ENCODE assay signal across 8 cellular contexts in the genomic region with DNA sequence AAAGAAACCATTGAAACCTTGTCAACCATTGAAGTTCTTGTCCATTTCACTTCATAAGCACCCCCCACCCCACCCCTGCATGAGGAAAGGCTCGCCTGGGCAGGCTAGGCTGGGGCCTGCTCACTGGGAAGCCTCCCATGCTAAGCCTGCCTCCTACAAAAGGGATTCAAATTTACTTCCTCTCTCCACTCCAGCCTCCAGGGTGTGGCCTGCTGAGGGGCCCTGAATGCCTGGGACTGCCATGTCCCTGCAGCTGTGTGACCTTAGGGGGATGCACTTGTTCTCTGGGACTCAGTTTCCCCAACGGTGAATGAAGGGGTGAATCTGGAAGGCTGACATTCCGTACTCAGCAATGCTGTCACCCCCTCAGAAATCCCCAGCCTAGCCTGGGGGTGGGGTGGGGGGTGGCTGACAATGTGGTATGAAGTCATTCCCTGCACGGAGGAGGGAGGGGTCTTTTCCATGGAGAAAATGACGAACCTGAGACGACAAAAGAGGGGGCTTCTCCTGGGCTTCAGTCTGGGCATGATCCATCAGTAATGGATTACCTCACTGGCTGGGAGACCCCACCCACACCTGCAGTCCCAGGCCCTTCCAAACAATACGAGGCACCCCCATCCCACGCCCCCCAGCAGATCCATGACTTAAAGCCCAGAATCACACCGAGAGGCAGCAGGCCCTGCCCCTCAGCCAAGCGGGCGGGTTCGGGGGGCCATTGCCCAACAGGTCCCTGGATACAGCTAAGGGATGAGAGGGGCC. TPM values are rescaled to one million over a fixed set of nuclear protein-coding genes. Genes with fewer than 3 reads are reported as not detected.
DNase-seq lines count a peak whose midpoint lies in the region; ATAC-seq lines count a peak whose summit lies in the region.

No MANE protein-coding gene starts in this region.

- H3K4me1 Mint-ChIP-seq in activated T-cell treated with anti-CD3 and anti-CD28 coated beads, Interleukin-2, amount 50 U/mL, for 4 hours (ENCODE audit: low read depth), result peaks cover 38% of the 10 kb centered on the region
- peaks cover 12% of the 10 kb centered on the region for H3K4me1 Mint-ChIP-seq in activated T-helper 2 cell treated with anti-CD3 and anti-CD28 coated beads, Interferon-gamma antibody, Interleukin-2, Interleukin-4, amounts not matched to agents 10 μg/mL and 5 μg/mL and 100 μg/mL, durations not matched to agents 14 hours and 24 hours and 36 hours (ENCODE audit: low read depth)

- no peaks in the 10 kb centered on the region for H3K9me3 Mint-ChIP-seq in activated T-cell treated with anti-CD3 and anti-CD28 coated beads, Interleukin-2, amount 50 U/mL, for 4 hours
- no peaks in the 10 kb centered on the region for H3K9me3 Mint-ChIP-seq in activated T-helper 2 cell treated with anti-CD3 and anti-CD28 coated beads, Interferon-gamma antibody, Interleukin-2, Interleukin-4, amounts not matched to agents 10 μg/mL and 5 μg/mL and 100 μg/mL, durations not matched to agents 14 hours and 24 hours and 36 hours

- H3K4me3 ChIP-seq in iPS-20b (ENCODE audit: low read length), result peak overlapping the region; percentile 72

- peaks cover 12% of the 10 kb centered on the region; the same call in 1 of the 2 replicates for H3K4me1 ChIP-seq in iPS-20b (ENCODE audit: insufficient read depth, low read length)

- H3K9me3 ChIP-seq in iPS-20b (ENCODE audit: insufficient read depth, low read depth, low read length), result no peaks in the 10 kb centered on the region

- peaks cover 11% of the 10 kb centered on the region for H3K36me3 Mint-ChIP-seq in activated T-cell treated with anti-CD3 and anti-CD28 coated beads, Interleukin-2, amount 50 U/mL, for 4 hours (ENCODE audit: insufficient read depth)
- H3K36me3 Mint-ChIP-seq in activated T-helper 2 cell treated with anti-CD3 and anti-CD28 coated beads, Interferon-gamma antibody, Interleukin-2, Interleukin-4, amounts not matched to agents 10 μg/mL and 5 μg/mL and 100 μg/mL, durations not matched to agents 14 hours and 24 hours and 36 hours (ENCODE audit: low read depth), result no peaks in the 10 kb centered on the region

- DNase-seq in activated T-cell treated with anti-CD3 and anti-CD28 coated beads, Interleukin-2, amount 50 U/mL, for 4 hours, result no peak
- no peak for DNase-seq in activated T-cell treated with anti-CD3 and anti-CD28 coated beads, Interleukin-2, amount 50 U/mL, for 1 hour
- DNase-seq in activated T-helper 2 cell treated with anti-CD3 and anti-CD28 coated beads, Interferon-gamma antibody, Interleukin-2, Interleukin-4, amounts not matched to agents 10 μg/mL and 5 μg/mL and 100 μg/mL, durations not matched to agents 14 hours and 24 hours and 36 hours (ENCODE audit: low spot score), result no peak
- DNase-seq in NCI-H510A treated with DMSO at 0.1 percent for 48 hours (lab: John Stamatoyannopoulos, UW), result no peak
- DNase-seq in NCI-H446 treated with DMSO at 0.1 percent for 48 hours (lab: John Stamatoyannopoulos, UW), result no peak

- peak overlapping the region; percentile 87 for H3K4me3 Mint-ChIP-seq in activated T-cell treated with anti-CD3 and anti-CD28 coated beads, Interleukin-2, amount 50 U/mL, for 4 hours
- peak overlapping the region; percentile 90 for H3K4me3 Mint-ChIP-seq in activated T-helper 2 cell treated with anti-CD3 and anti-CD28 coated beads, Interferon-gamma antibody, Interleukin-2, Interleukin-4, amounts not matched to agents 10 μg/mL and 5 μg/mL and 100 μg/mL, durations not matched to agents 14 hours and 24 hours and 36 hours (ENCODE audit: low read depth)

- H3K27ac Mint-ChIP-seq in activated T-helper 2 cell treated with anti-CD3 and anti-CD28 coated beads, Interferon-gamma antibody, Interleukin-2, Interleukin-4, amounts not matched to agents 10 μg/mL and 5 μg/mL and 100 μg/mL, durations not matched to agents 14 hours and 24 hours and 36 hours, result no peak overlapping the region

- H3K36me3 ChIP-seq in iPS-20b (ENCODE audit: insufficient read depth, low read depth, low read length), result no peaks in the 10 kb centered on the region

- H3K27me3 ChIP-seq in iPS-20b (ENCODE audit: insufficient read depth, low read length), result peaks cover 19% of the 10 kb centered on the region

- H3K9ac ChIP-seq in iPS-20b (ENCODE audit: low read depth, low read length), result peak overlapping the region; percentile 21; the same call in 1 of the 2 replicates

- no peaks in the 10 kb centered on the region for H3K27me3 Mint-ChIP-seq in activated T-cell treated with anti-CD3 and anti-CD28 coated beads, Interleukin-2, amount 50 U/mL, for 4 hours (ENCODE audit: low read depth)
- H3K27me3 Mint-ChIP-seq in activated T-helper 2 cell treated with anti-CD3 and anti-CD28 coated beads, Interferon-gamma antibody, Interleukin-2, Interleukin-4, amounts not matched to agents 10 μg/mL and 5 μg/mL and 100 μg/mL, durations not matched to agents 14 hours and 24 hours and 36 hours (ENCODE audit: low read depth), result no peaks in the 10 kb centered on the region

- H3K27ac ChIP-seq in iPS-20b (ENCODE audit: low read length), result no peak overlapping the region
- H3K27ac ChIP-seq in temporal lobe (ENCODE audit: low read depth, low read length), result peak overlapping the region; percentile 59

- intact Hi-C loops in activated T-helper 2 cell treated with anti-CD3 and anti-CD28 coated beads, Interferon-gamma antibody, Interleukin-2, Interleukin-4, amounts not matched to agents 10 μg/mL and 5 μg/mL and 100 μg/mL, durations not matched to agents 14 hours and 24 hours and 36 hours (cut with micrococcal nuclease), result loop anchor here (1.0 kb wide), 1 partner anchor 196 kb away; no protein-coding TSS in a partner anchor

- ATAC-seq in activated T-cell treated with anti-CD3 and anti-CD28 coated beads, Interleukin-2, amount 50 U/mL, for 4 hours, result no peak
- ATAC-seq in HG03097 (IDR thresholded peaks at IDR 0.05; ENCODE audit: low FRiP score, unreplicated experiment), result no peak

RNA-seq across cellular contexts. Expression of gene KIAA0930, which starts 1.1 kb away (rescaled TPM):
- total RNA-seq in activated T-cell treated with anti-CD3 and anti-CD28 coated beads, Interleukin-2, amount 50 U/mL, for 4 hours, result 10 to 100 TPM; 46.8 to 52.6 (median 48.8) TPM
- total RNA-seq in activated T-helper 2 cell treated with anti-CD3 and anti-CD28 coated beads, Interferon-gamma antibody, Interleukin-2, Interleukin-4, amounts not matched to agents 10 μg/mL and 5 μg/mL and 100 μg/mL, durations not matched to agents 14 hours and 24 hours and 36 hours, result 39.5 and 45.2 TPM in 2 replicates
- 42.0 TPM for total RNA-seq in temporal lobe

RNA-seq across cellular contexts. Expression of gene UPK3A, which starts 45.2 kb away (rescaled TPM):
- total RNA-seq in activated T-cell treated with anti-CD3 and anti-CD28 coated beads, Interleukin-2, amount 50 U/mL, for 4 hours, result not detected
- not detected in 2 replicates for total RNA-seq in activated T-helper 2 cell treated with anti-CD3 and anti-CD28 coated beads, Interferon-gamma antibody, Interleukin-2, Interleukin-4, amounts not matched to agents 10 μg/mL and 5 μg/mL and 100 μg/mL, durations not matched to agents 14 hours and 24 hours and 36 hours
- not detected for total RNA-seq in temporal lobe
